9 cellular contexts compared by ENCODE assay signal in the genomic region with DNA sequence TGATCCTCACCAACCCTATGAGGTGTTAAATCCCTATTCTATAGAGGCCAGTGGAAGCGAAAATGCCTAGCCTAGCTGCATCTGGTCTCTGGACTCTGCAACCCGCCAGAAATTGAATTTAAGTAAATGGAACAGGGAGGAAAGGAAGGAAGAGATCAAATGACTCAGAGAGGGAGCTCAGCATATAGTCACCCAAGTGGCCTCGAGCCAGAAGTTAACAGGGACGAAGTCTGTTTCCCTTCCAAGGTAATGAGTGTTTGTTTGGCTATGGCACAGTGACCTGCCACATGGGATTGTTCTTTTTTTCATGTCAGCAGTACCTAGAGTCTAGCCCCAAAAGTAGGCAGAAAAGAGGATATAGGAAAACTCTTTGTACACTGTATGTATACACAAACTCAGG.
DNase-seq lines count a peak whose midpoint lies in the region; ATAC-seq and TF ChIP-seq lines count a peak whose summit lies in the region.
"Had no signal": no experiment of that assay in that cellular context is flagged by ENCODE, and none has a peak within 500 bp of the region (broad histone marks: within the 10 kb centered on the region; RNA-seq: fewer than 3 reads in every experiment).

No MANE protein-coding gene starts in this region.

- DNase-seq in EL: peak; percentile 89
- peak; percentile 40 for DNase-seq in NCI-H2171 (lab: John Stamatoyannopoulos, UW)
- DNase-seq in cardiac fibroblast (ENCODE audit: low read depth in 2 of 2): peak; percentile 78 to 91
- peak; percentile 62 for DNase-seq in non-pigmented ciliary epithelial cell (ENCODE audit: low read depth)

- ATAC-seq in HG02763 (IDR thresholded peaks at IDR 0.05; ENCODE audit: unreplicated experiment): no peak
- no peak for ATAC-seq in HG02610 (IDR thresholded peaks at IDR 0.05; ENCODE audit: unreplicated experiment)
- no peak for ATAC-seq in GM21619 (IDR thresholded peaks at IDR 0.05; ENCODE audit: unreplicated experiment)
- no peak for ATAC-seq in HG02885 (IDR thresholded peaks at IDR 0.05; ENCODE audit: poor library complexity, unreplicated experiment)

- no peak for TF ChIP-seq CTCF in cardiac fibroblast (IDR thresholded peaks at IDR 0.05; ENCODE audit: low read depth, low read length)

- H3K4me3 ChIP-seq in cardiac fibroblast (replicated peaks in 1 of 2; ENCODE audit: low read depth in 2 of 2, low read length in 2 of 2): no peak overlapping the region
- H3K4me3 ChIP-seq: ovary had no signal
